Comparison of ENCODE assay signal across 26 cellular contexts in genomic region chr10:44467900-44468299, GRCh38.
"Had no signal": no experiment of that assay in that cellular context is flagged by ENCODE, and none has a peak within 500 bp of the region (broad histone marks: within the 10 kb centered on the region; RNA-seq: fewer than 3 reads in every experiment).

No MANE protein-coding gene starts in this region.

- H3K36me3 ChIP-seq: left ventricle myocardium inferior, neural progenitor cell, pancreas, right atrium auricular region, right lobe of liver, tibial nerve, vagina had no signal

- ATAC-seq: natural killer cell; pancreas; psoas muscle; right lobe of liver; stimulated activated memory B cell treated with anti-CD40 and anti-IgM and Interleukin-4, amounts not matched to agents 10 μg/mL and 1 μg/mL and 100 μg/mL, for 72 hours; stimulated activated naive CD8-positive, alpha-beta T cell treated with anti-CD3 and anti-CD28 coated beads, Interleukin-15, amount 100 ng/mL, for 72 hours had no signal

- DNase-seq: hippocampal formation; immature natural killer cell; left ventricle myocardium inferior; mesendoderm; naive B cell; natural killer cell; nephron progenitor cell; posterior cingulate gyrus; psoas muscle; right lobe of liver; stimulated activated CD4-positive, alpha-beta T cell treated with anti-CD3 and anti-CD28 coated beads, Interleukin-1b, Interleukin-23, amount 100 ng/mL, for 48 hours; stimulated activated CD4-positive, alpha-beta T cell treated with anti-CD3 and anti-CD28 coated beads, Interleukin-2, amount 100 ng/mL, for 48 hours; stimulated activated CD4-positive, alpha-beta T cell treated with anti-CD3 and anti-CD28 coated beads, Interleukin-4, amount 100 ng/mL, for 4 hours; stimulated activated CD8-positive, alpha-beta memory T cell treated with anti-CD3 and anti-CD28 coated beads, Interleukin-4, amount 100 ng/mL, for 48 hours; stimulated activated naive CD4-positive, alpha-beta T cell treated with Interleukin-2 at 50 U/mL for 16 hours; stimulated activated naive CD8-positive, alpha-beta T cell treated with anti-CD3 and anti-CD28 coated beads, Interleukin-15, amount 100 ng/mL, for 72 hours; substantia nigra had no signal

- H3K4me2 ChIP-seq: neural progenitor cell, smooth muscle cell had no signal

- H3K9ac ChIP-seq: neural progenitor cell had no signal

- FAIRE-seq: islet of Langerhans, pancreas had no signal

- H3K4me1 ChIP-seq: pancreas, right atrium auricular region, right lobe of liver, vagina had no signal

- H3K9me3 ChIP-seq: left ventricle myocardium inferior, pancreas, psoas muscle, right atrium auricular region, right lobe of liver, tibial nerve, vagina had no signal

- H3K4me3 ChIP-seq: left ventricle myocardium inferior, lung, neural progenitor cell, pancreas, psoas muscle, right atrium auricular region, right lobe of liver, smooth muscle cell, tibial nerve, vagina had no signal

- H3K27ac ChIP-seq: left ventricle myocardium inferior, neural progenitor cell, pancreas, psoas muscle, right atrium auricular region, right lobe of liver, tibial nerve, vagina had no signal

- H3K27me3 ChIP-seq: neural progenitor cell, pancreas, right atrium auricular region, right lobe of liver, tibial nerve, vagina had no signal

- H2AFZ ChIP-seq: neural progenitor cell had no signal
